In genomic region chr17:69714659-69715058, GRCh38 we compare ENCODE assay signal across 15 cellular contexts.
DNase-seq lines count a peak whose midpoint lies in the region; ATAC-seq and TF ChIP-seq lines count a peak whose summit lies in the region.
"Had no signal": no experiment of that assay in that cellular context is flagged by ENCODE, and none has a peak within 500 bp of the region (broad histone marks: within the 10 kb centered on the region; RNA-seq: fewer than 3 reads in every experiment).

No MANE protein-coding gene starts in this region.

- peaks cover 11% of the 10 kb centered on the region for H3K4me1 ChIP-seq in IMR-90 (ENCODE audit: control insufficient read depth, insufficient read depth, low read length)

- H3K36me3 ChIP-seq in IMR-90 (ENCODE audit: control insufficient read depth, insufficient read depth, low read length) = no peaks in the 10 kb centered on the region

- DNase-seq in IMR-90 (peak; percentile 71), amniotic epithelial cell (ENCODE audit: low read depth) (peak; percentile 66), iris pigment epithelial cell (ENCODE audit: low read depth) (peak; percentile 24)
- DNase-seq: CD8-positive, alpha-beta T cell; COR-L47; DMS53; GOT3; H9 had no signal

- no TSS peak for BruUV-seq in IMR-90 (replicated peaks; lab: Mats Ljungman, UMichigan)

- 0 out of 2 replicates have a peak overlapping the region, but pooled peaks have one; percentile 23 for H3K4me2 ChIP-seq in IMR-90 (ENCODE audit: low read depth, low read length)

- no peaks in the 10 kb centered on the region for H3K9me1 ChIP-seq in IMR-90 (ENCODE audit: insufficient read depth, low read length)

- CTCF ChIA-PET in IMR-90 (lab: Yijun Ruan, JAX) = interaction anchor here (0.8 to 1.4 kb wide), 3 partner anchors 12 to 588 kb away, joined by 3 to 4 read pairs (median 3); no protein-coding TSS in a partner anchor

- no peak overlapping the region for H3K4ac ChIP-seq in IMR-90 (ENCODE audit: low read depth, low read length)

- no peaks in the 10 kb centered on the region for H3K9me3 ChIP-seq in IMR-90 (ENCODE audit: control insufficient read depth, insufficient read depth, low read length)

- H3K4me3 ChIP-seq in IMR-90 (ENCODE audit: insufficient read depth, low read depth, low read length) = no peak overlapping the region
- H3K4me3 ChIP-seq: GM12878, K562 had no signal

- POLR2A ChIA-PET in IMR-90 (lab: Charles Lee; ENCODE audit: unreplicated experiment) = interaction anchor here (0.6 to 0.7 kb wide), 3 partner anchors 78 to 363 kb away, joined by 3 read pairs; no protein-coding TSS in a partner anchor

- no peak for TF ChIP-seq CTCF in IMR-90 (conservative IDR thresholded peaks at IDR 0.05; ENCODE audit: low read depth, low read length)

- H4K5ac ChIP-seq in IMR-90 (ENCODE audit: low read depth, low read length) = peak overlapping the region; percentile 88

- H3K23ac ChIP-seq in IMR-90 (ENCODE audit: low read depth, low read length) = no peak overlapping the region

- ATAC-seq in IMR-90 (ENCODE audit: low read depth) (peak; percentile 68), HG03342 (IDR thresholded peaks at IDR 0.05; ENCODE audit: unreplicated experiment) (no peak), GM21529 (IDR thresholded peaks at IDR 0.05; ENCODE audit: unreplicated experiment) (no peak), HG02840 (IDR thresholded peaks at IDR 0.05; ENCODE audit: low FRiP score, unreplicated experiment) (no peak), GM21737 (IDR thresholded peaks at IDR 0.05; ENCODE audit: unreplicated experiment) (no peak)
- ATAC-seq: CD8-positive, alpha-beta T cell; GM12878; K562 had no signal

- WGBS in IMR-90 (ENCODE audit: extremely low coverage in 2 of 2, insufficient read length in 1 of 2), 2 experiments = no CpG with 5 or more reads among the region's 2 CpGs

- TF ChIP-seq POLR2A in IMR-90 (IDR thresholded peaks at IDR 0.05; ENCODE audit: low read depth, low read length) = no peak

- no peak overlapping the region; the same call in 1 of the 2 replicates for H2BK20ac ChIP-seq in IMR-90 (ENCODE audit: low read depth, low read length)

- peak overlapping the region; percentile 80 for H3K18ac ChIP-seq in IMR-90 (ENCODE audit: low read depth, low read length)

- TF ChIP-seq RAD21 in IMR-90 (IDR thresholded peaks at IDR 0.05; ENCODE audit: low read length) = no peak

- no peak overlapping the region for H2AFZ ChIP-seq in IMR-90 (replicated peaks; ENCODE audit: low read length, poor library complexity)

- H4K8ac ChIP-seq in IMR-90 (ENCODE audit: low read depth in 2 of 2, low read length in 2 of 2) = 0 out of 4 replicates have a peak overlapping the region, but pooled peaks of 1 of the 2 experiments have one; percentile 7

- 0 out of 2 replicates have a peak overlapping the region, but pooled peaks have one; percentile 3 for H3K14ac ChIP-seq in IMR-90 (replicated peaks; ENCODE audit: low read depth, low read length)

- intact Hi-C loops in IMR-90 (cut with micrococcal nuclease) = loop anchor here (5.0 kb wide), 2 partner anchors 107 to 453 kb away; partner anchors contain the start of gene KCNJ2

- in situ Hi-C loops in IMR-90 (cut with MboI; ENCODE audit: low sequenced_read_pairs) = no loop called here

- H2BK5ac ChIP-seq in IMR-90 (ENCODE audit: low read depth, low read length, poor library complexity, severe bottlenecking) = no peak overlapping the region

- H3K79me1 ChIP-seq in IMR-90 (ENCODE audit: low read depth in 1 of 2, low read length in 2 of 2) = no peaks in the 10 kb centered on the region

- dilution Hi-C loops in IMR-90 (cut with HindIII; ENCODE audit: low sequenced_read_pairs, unreplicated experiment) = no loop called here

- H3K9ac ChIP-seq in IMR-90 (ENCODE audit: low read depth, low read length) = no peak overlapping the region

- peak overlapping the region; percentile 87; the same call in 1 of the 2 replicates for H3K27ac ChIP-seq in IMR-90 (ENCODE audit: insufficient read depth, low read length)
- H3K27ac ChIP-seq: HL-60 had no signal

- H2BK15ac ChIP-seq in IMR-90 (ENCODE audit: low read depth, low read length) = no peak overlapping the region

- no peak overlapping the region for H3K56ac ChIP-seq in IMR-90 (ENCODE audit: extremely low read depth, insufficient read depth, low read length)

- no peaks in the 10 kb centered on the region for H3K27me3 ChIP-seq in IMR-90 (ENCODE audit: control insufficient read depth, insufficient read depth, low read length)

- H2BK120ac ChIP-seq in IMR-90 (ENCODE audit: low read depth, low read length) = peak overlapping the region; percentile 46; the same call in 1 of the 2 replicates

- no peak overlapping the region; the same call in 1 of the 2 replicates for H4K91ac ChIP-seq in IMR-90 (ENCODE audit: insufficient read depth, low read depth, low read length)

- H2AK9ac ChIP-seq in IMR-90 (replicated peaks; ENCODE audit: low read depth, low read length, poor library complexity) = no peak overlapping the region

- H2AK5ac ChIP-seq in IMR-90 (ENCODE audit: low read depth, low read length) = no peak overlapping the region

- H4K20me1 ChIP-seq in IMR-90 (ENCODE audit: insufficient read depth, low read length) = no peaks in the 10 kb centered on the region

TF ChIP-seq in IMR-90, 13 proteins besides CTCF, POLR2A, EP300 and RAD21:
- TF ChIP-seq USF2 (IDR thresholded peaks at IDR 0.05; ENCODE audit: low read depth, low read length) = no peak
- TF ChIP-seq RCOR1 (IDR thresholded peaks at IDR 0.05; ENCODE audit: insufficient replicate concordance, low read length) = no peak
- no peak for TF ChIP-seq FOS (IDR thresholded peaks at IDR 0.05; ENCODE audit: low read depth, low read length)
- no peak for TF ChIP-seq SMC3 (IDR thresholded peaks at IDR 0.05; ENCODE audit: low read depth, low read length)
- TF ChIP-seq BHLHE40 (IDR thresholded peaks at IDR 0.05; ENCODE audit: low read depth, low read length) = peak; percentile 92
- no peak for TF ChIP-seq MXI1 (IDR thresholded peaks at IDR 0.05; ENCODE audit: borderline replicate concordance, low read depth, low read length)
